ENCODE assay signal across 1 cellular context in the genomic region with DNA sequence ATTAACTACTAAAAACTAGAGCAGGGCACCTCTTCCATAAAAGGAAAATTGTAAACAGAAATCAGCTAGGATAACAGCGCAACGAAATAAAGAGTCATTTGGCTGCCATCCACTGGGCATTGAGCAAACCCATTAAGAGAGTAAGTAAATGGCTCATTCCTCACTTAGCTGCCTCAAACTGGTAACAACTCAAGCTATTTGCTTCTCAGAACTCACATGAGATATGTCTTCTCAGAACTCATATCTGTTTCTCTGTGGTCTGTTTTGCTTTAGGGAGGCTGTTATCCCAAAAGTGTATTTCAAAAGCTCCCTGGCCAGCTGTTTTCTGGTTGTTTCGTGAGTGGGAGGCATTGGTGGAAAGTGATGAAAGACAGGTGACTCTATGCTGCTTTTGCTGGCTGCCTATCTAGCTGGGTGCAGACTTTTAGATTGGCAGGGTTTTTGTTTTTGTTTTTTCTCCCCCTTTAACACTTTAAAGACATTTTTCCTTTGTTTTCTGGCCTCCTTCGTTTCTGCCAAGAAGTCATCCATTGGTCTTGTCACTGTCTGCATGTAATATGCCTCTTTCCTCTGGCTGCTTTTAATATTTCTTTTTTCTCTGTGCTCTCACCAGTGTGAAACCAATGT.
A peak's percentile ranks its signal among the peaks of the same experiment; 100 is the strongest.
TF ChIP-seq lines count a peak whose summit lies in the region.

No MANE protein-coding gene starts in this region.

TF ChIP-seq in K562, 482 proteins besides CTCF, POLR2A, EP300 and RAD21 (continued from another document and continues in another):
- TF ChIP-seq MGA (IDR thresholded peaks at IDR 0.05) (peak; percentile 32; the same call in 1 of the 2 replicates), CXXC5 (CRISPR knock-in tag; IDR thresholded peaks at IDR 0.05) (peak; percentile 63; the same call in 1 of the 2 replicates), ELF1 (tag; IDR thresholded peaks at IDR 0.05) (no peak), MBD1 (CRISPR knock-in tag; IDR thresholded peaks at IDR 0.05) (no peak), FOS (IDR thresholded peaks at IDR 0.05; ENCODE audit: extremely low read depth, insufficient read length) (no peak), DDX20 (tag; IDR thresholded peaks at IDR 0.05; ENCODE audit: low read depth) (no peak), MIER1 (IDR thresholded peaks at IDR 0.05; ENCODE audit: low read depth) (no peak), HMGN3 (IDR thresholded peaks at IDR 0.05; ENCODE audit: borderline replicate concordance, extremely low read depth, insufficient read length, low read depth, low read length) (peak; percentile 27), NR2C1 (IDR thresholded peaks at IDR 0.05) (no peak), NR2C1 (tag; IDR thresholded peaks at IDR 0.05) (no peak), ATF7 (IDR thresholded peaks at IDR 0.05) (peak; percentile 76), ZNF431 (CRISPR knock-in tag; IDR thresholded peaks at IDR 0.05) (no peak), SLC30A9 (CRISPR knock-in tag; IDR thresholded peaks at IDR 0.05) (no peak), EZH2 (IDR thresholded peaks at IDR 0.05; ENCODE audit: borderline replicate concordance, low read depth, low read length) (no peak), POLR2AphosphoS5 (IDR thresholded peaks at IDR 0.05; ENCODE audit: control insufficient read depth, insufficient read depth, low read depth, low read length) (peak; percentile 83), RBM34 (IDR thresholded peaks at IDR 0.05; ENCODE audit: borderline replicate concordance, insufficient read depth, low read length) (no peak), HSF4 (CRISPR knock-in tag; IDR thresholded peaks at IDR 0.05; ENCODE audit: borderline replicate concordance) (no peak), DPF2 (IDR thresholded peaks at IDR 0.05) (peak; percentile 94), ZNF224 (CRISPR knock-in tag; IDR thresholded peaks at IDR 0.05) (no peak), PCBP2 (IDR thresholded peaks at IDR 0.05; ENCODE audit: low read depth, low read length, poor library complexity, severe bottlenecking) (no peak), FOXM1 (IDR thresholded peaks at IDR 0.05; ENCODE audit: low read depth) (peak; percentile 93), FOXM1 (CRISPR knock-in tag; IDR thresholded peaks at IDR 0.05; ENCODE audit: low read depth) (no peak), EWSR1 (IDR thresholded peaks at IDR 0.05; ENCODE audit: borderline replicate concordance, low read depth, partially characterized antibody) (no peak), KLF6 (CRISPR knock-in tag; IDR thresholded peaks at IDR 0.05; ENCODE audit: borderline replicate concordance) (no peak; the same call in 1 of the 2 replicates), STAT5A (IDR thresholded peaks at IDR 0.05; ENCODE audit: borderline replicate concordance, low read length) (peak; percentile 98), ZNF695 (CRISPR knock-in tag; IDR thresholded peaks at IDR 0.05) (no peak), STAG1 (CRISPR knock-in tag; IDR thresholded peaks at IDR 0.05; ENCODE audit: borderline replicate concordance) (no peak), ZNF57 (CRISPR knock-in tag; IDR thresholded peaks at IDR 0.05) (0 out of 2 replicates have a peak, but pooled peaks have one; percentile 17), ZNF140 (CRISPR knock-in tag; IDR thresholded peaks at IDR 0.05) (no peak), TEAD2 (tag; IDR thresholded peaks at IDR 0.05) (no peak), ZNF217 (CRISPR knock-in tag; IDR thresholded peaks at IDR 0.05) (no peak), NKRF (IDR thresholded peaks at IDR 0.05; ENCODE audit: borderline replicate concordance) (0 out of 2 replicates have a peak, but pooled peaks have one; percentile 12), ZBTB1 (CRISPR knock-in tag; IDR thresholded peaks at IDR 0.05; ENCODE audit: borderline replicate concordance, low read depth) (no peak), RBM17 (IDR thresholded peaks at IDR 0.05; ENCODE audit: borderline replicate concordance, low read depth, low read length) (no peak), BDP1 (IDR thresholded peaks at IDR 0.05; ENCODE audit: insufficient read depth, insufficient read length) (no peak), ZNF583 (CRISPR knock-in tag; IDR thresholded peaks at IDR 0.05) (no peak), ZNF778 (CRISPR knock-in tag; IDR thresholded peaks at IDR 0.05) (no peak), NFIC (IDR thresholded peaks at IDR 0.05) (peak; percentile 79)
- TF ChIP-seq, protein P1, sequence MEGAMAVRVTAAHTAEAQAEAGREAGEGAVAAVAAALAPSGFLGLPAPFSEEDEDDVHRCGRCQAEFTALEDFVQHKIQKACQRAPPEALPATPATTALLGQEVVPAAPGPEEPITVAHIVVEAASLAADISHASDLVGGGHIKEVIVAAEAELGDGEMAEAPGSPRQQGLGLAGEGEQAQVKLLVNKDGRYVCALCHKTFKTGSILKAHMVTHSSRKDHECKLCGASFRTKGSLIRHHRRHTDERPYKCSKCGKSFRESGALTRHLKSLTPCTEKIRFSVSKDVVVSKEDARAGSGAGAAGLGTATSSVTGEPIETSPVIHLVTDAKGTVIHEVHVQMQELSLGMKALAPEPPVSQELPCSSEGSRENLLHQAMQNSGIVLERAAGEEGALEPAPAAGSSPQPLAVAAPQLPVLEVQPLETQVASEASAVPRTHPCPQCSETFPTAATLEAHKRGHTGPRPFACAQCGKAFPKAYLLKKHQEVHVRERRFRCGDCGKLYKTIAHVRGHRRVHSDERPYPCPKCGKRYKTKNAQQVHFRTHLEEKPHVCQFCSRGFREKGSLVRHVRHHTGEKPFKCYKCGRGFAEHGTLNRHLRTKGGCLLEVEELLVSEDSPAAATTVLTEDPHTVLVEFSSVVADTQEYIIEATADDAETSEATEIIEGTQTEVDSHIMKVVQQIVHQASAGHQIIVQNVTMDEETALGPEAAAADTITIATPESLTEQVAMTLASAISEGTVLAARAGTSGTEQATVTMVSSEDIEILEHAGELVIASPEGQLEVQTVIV (CRISPR knock-in tag; IDR thresholded peaks at IDR 0.05; ENCODE audit: borderline replicate concordance) = no peak
- TF ChIP-seq, protein P2, sequence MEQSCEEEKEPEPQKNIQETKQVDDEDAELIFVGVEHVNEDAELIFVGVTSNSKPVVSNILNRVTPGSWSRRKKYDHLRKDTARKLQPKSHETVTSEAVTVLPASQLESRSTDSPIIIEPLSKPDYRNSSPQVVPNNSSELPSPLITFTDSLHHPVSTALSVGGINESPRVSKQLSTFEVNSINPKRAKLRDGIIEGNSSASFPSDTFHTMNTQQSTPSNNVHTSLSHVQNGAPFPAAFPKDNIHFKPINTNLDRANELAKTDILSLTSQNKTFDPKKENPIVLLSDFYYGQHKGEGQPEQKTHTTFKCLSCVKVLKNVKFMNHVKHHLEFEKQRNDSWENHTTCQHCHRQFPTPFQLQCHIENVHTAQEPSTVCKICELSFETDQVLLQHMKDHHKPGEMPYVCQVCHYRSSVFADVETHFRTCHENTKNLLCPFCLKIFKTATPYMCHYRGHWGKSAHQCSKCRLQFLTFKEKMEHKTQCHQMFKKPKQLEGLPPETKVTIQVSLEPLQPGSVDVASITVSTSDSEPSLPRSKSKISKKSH (CRISPR knock-in tag; IDR thresholded peaks at IDR 0.05) = no peak
